ENCODE assay signal across 9 cellular contexts in the genomic region with DNA sequence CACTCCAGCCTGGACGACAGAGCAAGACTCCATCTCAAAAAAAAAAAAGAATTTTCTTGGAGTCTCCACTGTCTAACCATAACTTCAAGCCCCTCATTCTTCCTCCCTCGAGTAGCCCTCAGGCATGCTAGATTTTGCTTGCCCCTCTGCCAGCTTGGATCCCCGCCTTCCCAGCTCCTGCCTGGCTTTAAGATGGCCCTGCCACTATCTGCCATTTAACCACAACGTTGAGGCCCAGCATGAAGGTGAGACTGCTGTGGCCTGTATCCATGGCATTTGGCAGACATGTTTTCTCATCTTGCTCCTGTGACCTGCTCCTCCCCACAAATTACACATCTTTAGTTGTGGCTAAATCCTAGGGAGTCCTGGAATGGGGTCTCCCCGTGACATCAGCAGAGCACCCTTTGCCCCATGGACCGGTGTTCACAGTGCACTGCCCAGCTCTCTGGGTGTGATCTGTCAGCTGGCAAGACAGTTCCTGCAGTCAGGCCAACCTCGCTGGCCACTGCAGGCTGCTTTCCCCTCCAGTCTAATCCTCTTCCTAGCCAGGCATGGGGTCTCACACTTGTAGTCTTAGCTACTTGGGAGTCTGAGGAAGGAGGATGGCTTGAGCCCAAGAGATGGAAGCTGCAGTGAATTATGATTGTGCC. TPM values are rescaled to one million over a fixed set of nuclear protein-coding genes. Genes with fewer than 3 reads are reported as not detected.
A peak's percentile ranks its signal among the peaks of the same experiment; 100 is the strongest.
DNase-seq lines count a peak whose midpoint lies in the region; ATAC-seq and TF ChIP-seq lines count a peak whose summit lies in the region.
"Had no signal": no experiment of that assay in that cellular context is flagged by ENCODE, and none has a peak within 500 bp of the region (broad histone marks: within the 10 kb centered on the region; RNA-seq: fewer than 3 reads in every experiment).

No MANE protein-coding gene starts in this region.

- CTCF ChIA-PET in IMR-90 (lab: Yijun Ruan, JAX): interaction anchor here (0.6 to 3.0 kb wide), 14 partner anchors 10 to 280 kb away, joined by 3 to 20 read pairs (median 4); a partner anchor contains a TSS

- H2BK15ac ChIP-seq in IMR-90 (ENCODE audit: low read depth, low read length): no peak overlapping the region; the same call in 2 of the 3 replicates

- H3K18ac ChIP-seq in IMR-90 (ENCODE audit: low read depth, low read length): no peak overlapping the region

- no peak overlapping the region for H3K14ac ChIP-seq in IMR-90 (replicated peaks; ENCODE audit: low read depth, low read length)

- H3K4me1 ChIP-seq in IMR-90 (ENCODE audit: control insufficient read depth, insufficient read depth, low read length) (peaks cover 16% of the 10 kb centered on the region), ascending aorta (peaks cover 19 to 24% of the 10 kb centered on the region in 2 donors), liver (ENCODE audit: control insufficient read depth in 4 of 4, insufficient read depth in 4 of 4, low read length in 3 of 4) (peaks cover 26 to 63% (median 52%) of the 10 kb centered on the region in 4 donors), stomach (peaks cover 25 to 91% (median 69%) of the 10 kb centered on the region in 4 donors)
- H3K4me1 ChIP-seq: parathyroid adenoma had no signal

- H4K20me1 ChIP-seq in IMR-90 (ENCODE audit: insufficient read depth, low read length): peaks cover 33% of the 10 kb centered on the region

- H3K36me3 ChIP-seq in IMR-90 (ENCODE audit: control insufficient read depth, insufficient read depth, low read length): peaks cover 40% of the 10 kb centered on the region
- H3K36me3 ChIP-seq in ascending aorta: peaks cover 34 to 40% of the 10 kb centered on the region in 2 donors
- H3K36me3 ChIP-seq in liver (ENCODE audit: control insufficient read depth in 4 of 4, insufficient read depth in 3 of 4, low read depth in 1 of 4, low read length in 3 of 4): peaks cover 5 to 27% (median 13%) of the 10 kb centered on the region in 4 donors
- H3K36me3 ChIP-seq in stomach: peaks cover 38 to 51% (median 44%) of the 10 kb centered on the region in 4 donors

- no peaks in the 10 kb centered on the region for H3K27me3 ChIP-seq in IMR-90 (ENCODE audit: control insufficient read depth, insufficient read depth, low read length)
- H3K27me3 ChIP-seq in ascending aorta: no peaks in the 10 kb centered on the region
- no peaks in the 10 kb centered on the region for H3K27me3 ChIP-seq in liver (ENCODE audit: control insufficient read depth in 4 of 4, insufficient read depth in 4 of 4, low read length in 3 of 4)
- H3K27me3 ChIP-seq in stomach: no peaks in the 10 kb centered on the region

- DNase-seq in IMR-90 (no peak), ascending aorta (ENCODE audit: low spot score in 2 of 2) (no peak), stomach (no peak), foreskin fibroblast (no peak)

- H3K56ac ChIP-seq in IMR-90 (ENCODE audit: extremely low read depth, insufficient read depth, low read length): no peak overlapping the region

- H2BK5ac ChIP-seq in IMR-90 (ENCODE audit: low read depth, low read length, poor library complexity, severe bottlenecking): no peak overlapping the region

- H3K23ac ChIP-seq in IMR-90 (ENCODE audit: low read depth, low read length): no peak overlapping the region

- no peak overlapping the region for H4K91ac ChIP-seq in IMR-90 (ENCODE audit: insufficient read depth, low read depth, low read length)

- H3K4me3 ChIP-seq in IMR-90 (ENCODE audit: insufficient read depth, low read depth, low read length): no peak overlapping the region
- no peak overlapping the region for H3K4me3 ChIP-seq in ascending aorta
- no peak overlapping the region for H3K4me3 ChIP-seq in liver (ENCODE audit: low read depth in 1 of 3, low read length in 3 of 3)
- H3K4me3 ChIP-seq in stomach: no peak overlapping the region
- no peak overlapping the region for H3K4me3 ChIP-seq in foreskin fibroblast (ENCODE audit: low read depth in 1 of 2, low read length in 2 of 2)

- H3K79me1 ChIP-seq in IMR-90 (ENCODE audit: low read depth in 1 of 2, low read length in 2 of 2): peaks cover 5 to 44% of the 10 kb centered on the region in 2 experiments; a peak in 3 of 4 replicates

- no TSS peak for BruUV-seq in IMR-90 (replicated peaks; lab: Mats Ljungman, UMichigan)

- H3K27ac ChIP-seq in IMR-90 (ENCODE audit: insufficient read depth, low read length): no peak overlapping the region
- H3K27ac ChIP-seq in ascending aorta: peak overlapping the region; percentile 96
- H3K27ac ChIP-seq in liver (ENCODE audit: low read depth in 1 of 2, low read length in 2 of 2): peak overlapping the region in 1 of 2 donors; percentile 45
- peak overlapping the region; percentile 88 to 97 (median 91) for H3K27ac ChIP-seq in stomach

- H3K4me2 ChIP-seq in IMR-90 (ENCODE audit: low read depth, low read length): no peak overlapping the region

- TF ChIP-seq POLR2A in IMR-90 (IDR thresholded peaks at IDR 0.05; ENCODE audit: low read depth, low read length): no peak
- TF ChIP-seq POLR2A in stomach (IDR thresholded peaks at IDR 0.05): no peak

- TF ChIP-seq EP300 in stomach (IDR thresholded peaks at IDR 0.05): no peak

- in situ Hi-C loops in IMR-90 (cut with MboI; ENCODE audit: low sequenced_read_pairs): loop anchor here (5.0 to 10.0 kb wide), 2 partner anchors 120 to 283 kb away; no protein-coding TSS in a partner anchor

- peak overlapping the region; percentile 58 for H2AK5ac ChIP-seq in IMR-90 (ENCODE audit: low read depth, low read length)

- H2BK20ac ChIP-seq in IMR-90 (ENCODE audit: low read depth, low read length): peak overlapping the region; percentile 63; the same call in 1 of the 2 replicates

- H4K5ac ChIP-seq in IMR-90 (ENCODE audit: low read depth, low read length): no peak overlapping the region

- TF ChIP-seq RAD21 in IMR-90 (IDR thresholded peaks at IDR 0.05; ENCODE audit: low read length) (no peak), liver (IDR thresholded peaks at IDR 0.05) (no peak)

- intact Hi-C loops in IMR-90 (cut with micrococcal nuclease): loop anchor here (1.0 to 10.0 kb wide), 4 partner anchors 38 to 428 kb away; a partner anchor contains a TSS
- intact Hi-C loops in ascending aorta (cut with DNase I): loop anchor here (1.0 to 5.0 kb wide), 5 partner anchors 114 to 428 kb away; a partner anchor contains a TSS
- intact Hi-C loops in stomach (cut with DNase I; ENCODE audit: low total_unique reads): loop anchor here (5.0 kb wide), 2 partner anchors 118 to 278 kb away; no protein-coding TSS in a partner anchor

- H3K9ac ChIP-seq in IMR-90 (ENCODE audit: low read depth, low read length): no peak overlapping the region
- H3K9ac ChIP-seq in liver (ENCODE audit: low read depth in 1 of 2, low read length in 2 of 2): no peak overlapping the region
- H3K9ac ChIP-seq: parathyroid adenoma had no signal

- POLR2A ChIA-PET in IMR-90 (lab: Charles Lee; ENCODE audit: unreplicated experiment): interaction anchor here (1.0 kb wide), 1 partner anchor 87 kb away, joined by 3 read pairs; no protein-coding TSS in a partner anchor

- peaks cover 6% of the 10 kb centered on the region; the same call in 1 of the 2 replicates for H3K9me1 ChIP-seq in IMR-90 (ENCODE audit: insufficient read depth, low read length)

- H3K9me3 ChIP-seq in IMR-90 (ENCODE audit: control insufficient read depth, insufficient read depth, low read length) (no peaks in the 10 kb centered on the region), ascending aorta (no peaks in the 10 kb centered on the region), liver (ENCODE audit: control insufficient read depth in 4 of 4, low read length in 3 of 4) (no peaks in the 10 kb centered on the region), stomach (no peaks in the 10 kb centered on the region)

- TF ChIP-seq CTCF in IMR-90 (conservative IDR thresholded peaks at IDR 0.05; ENCODE audit: low read depth, low read length) (no peak), ascending aorta (IDR thresholded peaks at IDR 0.05) (no peak), liver (IDR thresholded peaks at IDR 0.05; ENCODE audit: low read depth, low read length, missing input control) (no peak), stomach (IDR thresholded peaks at IDR 0.05) (no peak), foreskin fibroblast (IDR thresholded peaks at IDR 0.05; ENCODE audit: low read depth, low read length) (no peak)

- peak overlapping the region; percentile 16; the same call in 1 of the 2 replicates for H3K4ac ChIP-seq in IMR-90 (ENCODE audit: low read depth, low read length)

- WGBS in IMR-90 (ENCODE audit: extremely low coverage in 2 of 2, insufficient read length in 1 of 2), 2 experiments: 89% methylated on average over 3 of the region's 7 CpGs; no CpG with 5 or more reads in 1 of the 2 experiments
- 44% methylated on average over 7 of the region's 7 CpGs for WGBS in liver
- 61 to 80% (median 69%) methylated on average over 7 of the region's 7 CpGs for WGBS in stomach, 5 donors

- dilution Hi-C loops in IMR-90 (cut with HindIII; ENCODE audit: low sequenced_read_pairs, unreplicated experiment): no loop called here

- peak overlapping the region; percentile 76 for H2AK9ac ChIP-seq in IMR-90 (replicated peaks; ENCODE audit: low read depth, low read length, poor library complexity)

- peak overlapping the region in 1 of 2 experiments; percentile 20; a peak in 1 of 4 replicates for H4K8ac ChIP-seq in IMR-90 (ENCODE audit: low read depth in 2 of 2, low read length in 2 of 2)

- no peak overlapping the region for H2AFZ ChIP-seq in IMR-90 (replicated peaks; ENCODE audit: low read length, poor library complexity)
- H2AFZ ChIP-seq: parathyroid adenoma had no signal

- ATAC-seq in IMR-90 (ENCODE audit: low read depth): no peak
- ATAC-seq in GM19455 (IDR thresholded peaks at IDR 0.05; ENCODE audit: unreplicated experiment): no peak
- no peak for ATAC-seq in GM18870 (IDR thresholded peaks at IDR 0.05; ENCODE audit: unreplicated experiment)

- peak overlapping the region; percentile 30; the same call in 1 of the 2 replicates for H2BK120ac ChIP-seq in IMR-90 (ENCODE audit: low read depth, low read length)

RNA-seq across cellular contexts. Expression of a gene that starts 10.4 kb away (rescaled TPM):
- total RNA-seq in IMR-90 (2012; rRNA removed) (30.0 and 32.3 TPM in 2 replicates), ascending aorta (51.8 TPM), liver (10 to 100 TPM in 1 of 2 donors, 1 to 10 TPM in 1; 9.8 to 15.3 TPM), stomach (10 to 100 TPM in 4 of 5 donors, 1 to 10 TPM in 1; 1.8 to 24.2 (median 20.3) TPM)
- polyA plus RNA-seq in IMR-90 (2012; rRNA removed) (19.3 and 20.8 TPM in 2 replicates), liver (10 to 100 TPM in 1 of 2 donors, 1 to 10 TPM in 1; 3.4 to 10.8 TPM), stomach (10 to 100 TPM in 1 of 3 donors, 1 to 10 TPM in 2; 5.7 to 10.8 (median 6.1) TPM)
- polyA plus RNA-seq in IMR-90 (2012; cell fraction: cytosol; rRNA removed): 15.0 and 19.5 TPM in 2 replicates
- polyA plus RNA-seq in IMR-90 (2012; cell fraction: nucleus; rRNA removed; ENCODE audit: low replicate concordance): 15.5 and 29.3 TPM in 2 replicates

RNA-seq across cellular contexts. Expression of a gene that starts 24.5 kb away (rescaled TPM):
- 1.7 and 1.8 TPM in 2 replicates for total RNA-seq in IMR-90 (2012; rRNA removed)
- 3.4 and 3.6 TPM in 2 replicates for polyA plus RNA-seq in IMR-90 (2012; rRNA removed)
- polyA plus RNA-seq in IMR-90 (2012; cell fraction: cytosol; rRNA removed): 2.3 and 2.9 TPM in 2 replicates
- 2.4 and 5.1 TPM in 2 replicates for polyA plus RNA-seq in IMR-90 (2012; cell fraction: nucleus; rRNA removed; ENCODE audit: low replicate concordance)
- 30.2 TPM for total RNA-seq in ascending aorta
- total RNA-seq in liver: 1 to 10 TPM; 3.5 to 3.8 TPM
- polyA plus RNA-seq in liver: 1 to 10 TPM; 2.1 to 2.5 TPM
- 10 to 100 TPM in 1 of 5 donors, 1 to 10 TPM in 3, under 1 TPM in 1; 0.89 to 20.0 (median 3.3) TPM for total RNA-seq in stomach
- polyA plus RNA-seq in stomach: 1 to 10 TPM in 2 of 3 donors, under 1 TPM in 1; 0.56 to 2.2 (median 1.5) TPM

RNA-seq across cellular contexts. Expression of a gene that starts 30.6 kb away (rescaled TPM):
- total RNA-seq in IMR-90 (2012; rRNA removed) (not detected in 2 replicates), ascending aorta (not detected), liver (under 1 TPM in 1 of 2 donors, not detected in 1; 0.05 TPM), stomach (1 to 10 TPM in 4 of 5 donors, not detected in 1; 1.3 to 3.2 (median 1.7) TPM)
- polyA plus RNA-seq in IMR-90 (2012; rRNA removed) (0.07 and 0.10 TPM in 2 replicates), liver (not detected), stomach (10 to 100 TPM in 1 of 3 donors, 1 to 10 TPM in 2; 1.2 to 87.8 (median 1.4) TPM)
- polyA plus RNA-seq in IMR-90 (2012; cell fraction: cytosol; rRNA removed): 0.05 TPM in 1 of 2 replicates, not detected in the other
- polyA plus RNA-seq in IMR-90 (2012; cell fraction: nucleus; rRNA removed; ENCODE audit: low replicate concordance): 0.48 and 0.57 TPM in 2 replicates
- total RNA-seq: left ventricle myocardium superior had no signal

RNA-seq across cellular contexts. Expression of a gene that starts 48.6 kb away (rescaled TPM):
- total RNA-seq in IMR-90 (2012; rRNA removed) (41.9 and 51.3 TPM in 2 replicates), ascending aorta (28.5 TPM), liver (1 to 10 TPM in 1 of 2 donors, under 1 TPM in 1; 0.19 to 1.0 TPM), stomach (10 to 100 TPM in 1 of 5 donors, 1 to 10 TPM in 4; 1.3 to 17.1 (median 2.9) TPM)
- polyA plus RNA-seq in IMR-90 (2012; rRNA removed) (72.5 and 77.8 TPM in 2 replicates), liver (1 to 10 TPM; 1.2 to 3.5 TPM), stomach (10 to 100 TPM in 2 of 3 donors, 1 to 10 TPM in 1; 5.7 to 61.6 (median 25.5) TPM)
- 40.3 and 108 TPM in 2 replicates for polyA plus RNA-seq in IMR-90 (2012; cell fraction: cytosol; rRNA removed)
- polyA plus RNA-seq in IMR-90 (2012; cell fraction: nucleus; rRNA removed; ENCODE audit: low replicate concordance): 31.6 and 74.8 TPM in 2 replicates
